In the genomic region with DNA sequence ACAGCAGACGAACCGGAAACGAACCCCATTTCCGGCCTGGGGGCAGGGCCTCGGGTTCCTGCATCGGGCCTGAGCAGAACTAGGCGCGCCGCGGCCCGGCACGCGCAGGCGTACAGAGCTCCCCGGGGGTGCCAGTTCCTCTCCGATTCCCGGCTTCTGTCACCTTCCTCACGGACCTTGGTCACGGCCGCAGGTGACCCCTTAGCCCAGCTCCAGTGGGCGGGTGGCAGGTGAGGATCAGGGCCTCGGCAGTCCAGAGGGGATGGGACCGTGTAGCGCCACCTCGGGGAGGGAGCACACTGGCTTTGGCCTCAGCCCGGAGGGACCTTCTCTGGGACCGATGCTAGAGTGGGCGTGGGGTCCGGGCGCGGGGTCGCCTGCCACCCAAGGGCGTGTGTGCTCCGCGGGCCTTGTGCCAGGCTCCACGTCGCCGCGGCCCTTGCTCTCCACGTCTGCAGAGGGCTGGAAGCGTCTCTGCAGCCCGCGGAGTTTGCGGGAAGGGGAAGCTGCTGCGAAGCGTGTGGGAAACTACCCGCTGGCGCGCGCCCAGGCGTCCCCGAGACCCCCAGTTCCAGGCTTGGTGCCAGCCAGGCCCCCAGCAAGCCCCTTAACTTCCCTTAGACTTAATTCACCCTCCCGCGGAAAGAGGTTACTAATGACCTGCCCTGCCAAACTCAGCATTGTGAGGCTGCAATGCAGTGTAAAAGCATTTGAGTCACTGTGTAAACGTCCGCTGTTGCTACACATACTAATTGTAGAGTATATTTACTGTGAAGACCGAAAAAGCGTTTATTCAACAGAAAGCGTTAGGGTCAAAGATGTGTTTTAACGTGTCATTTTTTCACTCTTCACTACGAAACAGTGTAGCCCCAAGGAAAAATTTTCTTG, we compare ENCODE assay signal across 1 cellular context.
TF ChIP-seq lines count a peak whose summit lies in the region.

Gene TRAPPC12 (plus strand): TSS at position 48 of the 888 bp plus-strand sequence. CDS start 7,930 bp downstream, outside the sequence.

TF ChIP-seq in HEK293, 187 proteins besides CTCF, POLR2A, EP300 and RAD21 (continued from another document and continues in another):
- peak; percentile 47; the same call in 1 of the 2 replicates for TF ChIP-seq HIC1 (tag by site-specific recombination; IDR thresholded peaks at IDR 0.05)
- TF ChIP-seq GLI4 (tag by site-specific recombination; IDR thresholded peaks at IDR 0.05): no peak
- TF ChIP-seq SCRT2 (tag by site-specific recombination; IDR thresholded peaks at IDR 0.05): no peak
- peak; percentile 80 for TF ChIP-seq BCL11B (tag by site-specific recombination; IDR thresholded peaks at IDR 0.05; ENCODE audit: low read depth)
- peak; percentile 69; the same call in 1 of the 2 replicates for TF ChIP-seq KLF1 (tag by site-specific recombination; IDR thresholded peaks at IDR 0.05)
- TF ChIP-seq ZNF623 (tag by site-specific recombination; IDR thresholded peaks at IDR 0.05): no peak
- TF ChIP-seq GLIS2 (tag by site-specific recombination; IDR thresholded peaks at IDR 0.05): peak; percentile 89
- TF ChIP-seq SP2 (tag by site-specific recombination; IDR thresholded peaks at IDR 0.05): peak; percentile 85
- TF ChIP-seq ZNF423 (tag by site-specific recombination; IDR thresholded peaks at IDR 0.05): peak; percentile 79
- no peak for TF ChIP-seq ZSCAN23 (tag by site-specific recombination; IDR thresholded peaks at IDR 0.05)
- no peak for TF ChIP-seq ZNF146 (tag by site-specific recombination; IDR thresholded peaks at IDR 0.05)
- TF ChIP-seq ZNF692 (tag by site-specific recombination; IDR thresholded peaks at IDR 0.05): peak; percentile 33; the same call in 1 of the 2 replicates
- TF ChIP-seq, protein P1, sequence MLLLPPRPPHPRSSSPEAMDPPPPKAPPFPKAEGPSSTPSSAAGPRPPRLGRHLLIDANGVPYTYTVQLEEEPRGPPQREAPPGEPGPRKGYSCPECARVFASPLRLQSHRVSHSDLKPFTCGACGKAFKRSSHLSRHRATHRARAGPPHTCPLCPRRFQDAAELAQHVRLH (tag by site-specific recombination; IDR thresholded peaks at IDR 0.05): peak; percentile 90
- TF ChIP-seq, protein P2, sequence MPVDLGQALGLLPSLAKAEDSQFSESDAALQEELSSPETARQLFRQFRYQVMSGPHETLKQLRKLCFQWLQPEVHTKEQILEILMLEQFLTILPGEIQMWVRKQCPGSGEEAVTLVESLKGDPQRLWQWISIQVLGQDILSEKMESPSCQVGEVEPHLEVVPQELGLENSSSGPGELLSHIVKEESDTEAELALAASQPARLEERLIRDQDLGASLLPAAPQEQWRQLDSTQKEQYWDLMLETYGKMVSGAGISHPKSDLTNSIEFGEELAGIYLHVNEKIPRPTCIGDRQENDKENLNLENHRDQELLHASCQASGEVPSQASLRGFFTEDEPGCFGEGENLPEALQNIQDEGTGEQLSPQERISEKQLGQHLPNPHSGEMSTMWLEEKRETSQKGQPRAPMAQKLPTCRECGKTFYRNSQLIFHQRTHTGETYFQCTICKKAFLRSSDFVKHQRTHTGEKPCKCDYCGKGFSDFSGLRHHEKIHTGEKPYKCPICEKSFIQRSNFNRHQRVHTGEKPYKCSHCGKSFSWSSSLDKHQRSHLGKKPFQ (tag by site-specific recombination; IDR thresholded peaks at IDR 0.05): 0 out of 2 replicates have a peak, but pooled peaks have one; percentile 7
- TF ChIP-seq, protein P3, sequence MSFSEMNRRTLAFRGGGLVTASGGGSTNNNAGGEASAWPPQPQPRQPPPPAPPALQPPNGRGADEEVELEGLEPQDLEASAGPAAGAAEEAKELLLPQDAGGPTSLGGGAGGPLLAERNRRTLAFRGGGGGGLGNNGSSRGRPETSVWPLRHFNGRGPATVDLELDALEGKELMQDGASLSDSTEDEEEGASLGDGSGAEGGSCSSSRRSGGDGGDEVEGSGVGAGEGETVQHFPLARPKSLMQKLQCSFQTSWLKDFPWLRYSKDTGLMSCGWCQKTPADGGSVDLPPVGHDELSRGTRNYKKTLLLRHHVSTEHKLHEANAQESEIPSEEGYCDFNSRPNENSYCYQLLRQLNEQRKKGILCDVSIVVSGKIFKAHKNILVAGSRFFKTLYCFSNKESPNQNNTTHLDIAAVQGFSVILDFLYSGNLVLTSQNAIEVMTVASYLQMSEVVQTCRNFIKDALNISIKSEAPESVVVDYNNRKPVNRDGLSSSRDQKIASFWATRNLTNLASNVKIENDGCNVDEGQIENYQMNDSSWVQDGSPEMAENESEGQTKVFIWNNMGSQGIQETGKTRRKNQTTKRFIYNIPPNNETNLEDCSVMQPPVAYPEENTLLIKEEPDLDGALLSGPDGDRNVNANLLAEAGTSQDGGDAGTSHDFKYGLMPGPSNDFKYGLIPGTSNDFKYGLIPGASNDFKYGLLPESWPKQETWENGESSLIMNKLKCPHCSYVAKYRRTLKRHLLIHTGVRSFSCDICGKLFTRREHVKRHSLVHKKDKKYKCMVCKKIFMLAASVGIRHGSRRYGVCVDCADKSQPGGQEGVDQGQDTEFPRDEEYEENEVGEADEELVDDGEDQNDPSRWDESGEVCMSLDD (tag by site-specific recombination; IDR thresholded peaks at IDR 0.05): peak; percentile 63; the same call in 1 of the 2 replicates
- TF ChIP-seq KLF9 (tag by site-specific recombination; IDR thresholded peaks at IDR 0.05; ENCODE audit: low read depth): peak; percentile 77
- no peak for TF ChIP-seq ZBTB21 (tag by site-specific recombination; IDR thresholded peaks at IDR 0.05)
- no peak for TF ChIP-seq FEZF1 (tag by site-specific recombination; IDR thresholded peaks at IDR 0.05)
- TF ChIP-seq ZNF792 (tag by site-specific recombination; IDR thresholded peaks at IDR 0.05): no peak
- no peak for TF ChIP-seq ZNF747 (tag by site-specific recombination; IDR thresholded peaks at IDR 0.05)
- TF ChIP-seq ZFP3 (tag by site-specific recombination; IDR thresholded peaks at IDR 0.05; ENCODE audit: low read depth): no peak
- TF ChIP-seq ZNF266 (tag by site-specific recombination; IDR thresholded peaks at IDR 0.05; ENCODE audit: low read depth): no peak
- TF ChIP-seq ZBTB20 (tag by site-specific recombination; IDR thresholded peaks at IDR 0.05): 0 out of 2 replicates have a peak, but pooled peaks have one; percentile 26
- TF ChIP-seq ZNF248 (tag by site-specific recombination; IDR thresholded peaks at IDR 0.05): no peak
- TF ChIP-seq ZNF280C (tag by site-specific recombination; IDR thresholded peaks at IDR 0.05): no peak
- TF ChIP-seq SP7 (tag by site-specific recombination; IDR thresholded peaks at IDR 0.05): peak; percentile 52; the same call in 1 of the 2 replicates
- no peak for TF ChIP-seq ZNF626 (tag by site-specific recombination; IDR thresholded peaks at IDR 0.05)
- TF ChIP-seq, protein P4, sequence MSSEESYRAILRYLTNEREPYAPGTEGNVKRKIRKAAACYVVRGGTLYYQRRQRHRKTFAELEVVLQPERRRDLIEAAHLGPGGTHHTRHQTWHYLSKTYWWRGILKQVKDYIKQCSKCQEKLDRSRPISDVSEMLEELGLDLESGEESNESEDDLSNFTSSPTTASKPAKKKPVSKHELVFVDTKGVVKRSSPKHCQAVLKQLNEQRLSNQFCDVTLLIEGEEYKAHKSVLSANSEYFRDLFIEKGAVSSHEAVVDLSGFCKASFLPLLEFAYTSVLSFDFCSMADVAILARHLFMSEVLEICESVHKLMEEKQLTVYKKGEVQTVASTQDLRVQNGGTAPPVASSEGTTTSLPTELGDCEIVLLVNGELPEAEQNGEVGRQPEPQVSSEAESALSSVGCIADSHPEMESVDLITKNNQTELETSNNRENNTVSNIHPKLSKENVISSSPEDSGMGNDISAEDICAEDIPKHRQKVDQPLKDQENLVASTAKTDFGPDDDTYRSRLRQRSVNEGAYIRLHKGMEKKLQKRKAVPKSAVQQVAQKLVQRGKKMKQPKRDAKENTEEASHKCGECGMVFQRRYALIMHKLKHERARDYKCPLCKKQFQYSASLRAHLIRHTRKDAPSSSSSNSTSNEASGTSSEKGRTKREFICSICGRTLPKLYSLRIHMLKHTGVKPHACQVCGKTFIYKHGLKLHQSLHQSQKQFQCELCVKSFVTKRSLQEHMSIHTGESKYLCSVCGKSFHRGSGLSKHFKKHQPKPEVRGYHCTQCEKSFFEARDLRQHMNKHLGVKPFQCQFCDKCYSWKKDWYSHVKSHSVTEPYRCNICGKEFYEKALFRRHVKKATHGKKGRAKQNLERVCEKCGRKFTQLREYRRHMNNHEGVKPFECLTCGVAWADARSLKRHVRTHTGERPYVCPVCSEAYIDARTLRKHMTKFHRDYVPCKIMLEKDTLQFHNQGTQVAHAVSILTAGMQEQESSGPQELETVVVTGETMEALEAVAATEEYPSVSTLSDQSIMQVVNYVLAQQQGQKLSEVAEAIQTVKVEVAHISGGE (tag by site-specific recombination; conservative IDR thresholded peaks at IDR 0.05; ENCODE audit: low read depth): peak; percentile 93
- 0 out of 2 replicates have a peak, but pooled peaks have one; percentile 13 for TF ChIP-seq ZNF121 (tag by site-specific recombination; IDR thresholded peaks at IDR 0.05)
- peak; percentile 93 for TF ChIP-seq ZNF501 (tag by site-specific recombination; IDR thresholded peaks at IDR 0.05)
- TF ChIP-seq ZXDB (tag by site-specific recombination; IDR thresholded peaks at IDR 0.05): no peak; the same call in none of the 2 replicates
- TF ChIP-seq ZFHX2 (tag by site-specific recombination; conservative IDR thresholded peaks at IDR 0.05): peak; percentile 68
- no peak for TF ChIP-seq ZFP37 (tag by site-specific recombination; IDR thresholded peaks at IDR 0.05)
- TF ChIP-seq ZNF600 (tag by site-specific recombination; IDR thresholded peaks at IDR 0.05): peak; percentile 64; the same call in 1 of the 2 replicates
- 0 out of 2 replicates have a peak, but pooled peaks have one; percentile 42 for TF ChIP-seq ZNF843 (tag by site-specific recombination; IDR thresholded peaks at IDR 0.05)
- peak; percentile 29; the same call in 1 of the 2 replicates for TF ChIP-seq ZSCAN30 (tag by site-specific recombination; IDR thresholded peaks at IDR 0.05)
- TF ChIP-seq ZBTB8A (tag by site-specific recombination; IDR thresholded peaks at IDR 0.05): peak; percentile 59
- TF ChIP-seq, protein P5, sequence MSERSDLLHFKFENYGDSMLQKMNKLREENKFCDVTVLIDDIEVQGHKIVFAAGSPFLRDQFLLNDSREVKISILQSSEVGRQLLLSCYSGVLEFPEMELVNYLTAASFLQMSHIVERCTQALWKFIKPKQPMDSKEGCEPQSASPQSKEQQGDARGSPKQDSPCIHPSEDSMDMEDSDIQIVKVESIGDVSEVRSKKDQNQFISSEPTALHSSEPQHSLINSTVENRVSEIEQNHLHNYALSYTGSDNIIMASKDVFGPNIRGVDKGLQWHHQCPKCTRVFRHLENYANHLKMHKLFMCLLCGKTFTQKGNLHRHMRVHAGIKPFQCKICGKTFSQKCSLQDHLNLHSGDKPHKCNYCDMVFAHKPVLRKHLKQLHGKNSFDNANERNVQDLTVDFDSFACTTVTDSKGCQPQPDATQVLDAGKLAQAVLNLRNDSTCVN (tag by site-specific recombination; optimal IDR thresholded peaks at IDR 0.05): peak; percentile 93
- no peak for TF ChIP-seq ZNF433 (tag by site-specific recombination; IDR thresholded peaks at IDR 0.05; ENCODE audit: low read depth)
- no peak for TF ChIP-seq ZNF621 (tag by site-specific recombination; IDR thresholded peaks at IDR 0.05)
- no peak for TF ChIP-seq ZNF837 (tag by site-specific recombination; IDR thresholded peaks at IDR 0.05)
